1 cellular context compared by ENCODE assay signal in genomic region chr2:171403181-171403580, GRCh38.
TF ChIP-seq lines count a peak whose summit lies in the region.

No MANE protein-coding gene starts in this region.

TF ChIP-seq in SK-N-SH, 30 proteins besides CTCF, POLR2A, EP300 and RAD21 (continued from another document):
- TF ChIP-seq PBX3 (IDR thresholded peaks at IDR 0.05) = peak; percentile 69
- TF ChIP-seq EZH2phosphoT487 (IDR thresholded peaks at IDR 0.05; ENCODE audit: borderline replicate concordance, low read depth) = no peak
- TF ChIP-seq ELF1 (IDR thresholded peaks at IDR 0.05) = no peak
- TF ChIP-seq TCF12 (IDR thresholded peaks at IDR 0.05) = peak; percentile 41
